24 cellular contexts compared by ENCODE assay signal in the genomic region with DNA sequence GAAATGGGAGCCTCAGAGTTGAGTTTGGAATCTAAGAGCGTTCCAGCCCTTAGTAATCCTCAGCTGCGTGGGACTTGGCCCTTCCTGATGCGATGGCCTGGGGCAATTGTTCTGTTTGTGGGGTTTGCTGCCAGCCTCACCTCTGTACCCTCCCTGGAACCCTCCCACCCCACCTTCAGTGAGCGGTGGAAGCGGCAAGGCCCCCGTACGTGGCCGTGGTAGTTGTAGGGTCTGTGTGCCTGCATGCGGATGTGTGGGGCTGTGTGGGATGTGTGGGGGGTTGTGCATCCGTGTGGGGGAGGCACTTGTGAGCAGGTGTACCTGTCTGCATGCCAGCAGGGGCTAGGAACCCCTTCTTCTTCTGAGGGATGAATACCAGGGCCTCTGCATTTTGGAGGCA.
"Had no signal": no experiment of that assay in that cellular context is flagged by ENCODE, and none has a peak within 500 bp of the region (broad histone marks: within the 10 kb centered on the region; RNA-seq: fewer than 3 reads in every experiment).

No MANE protein-coding gene starts in this region.

- H3K9me3 ChIP-seq: MG63, SJSA1 had no signal

- H3K4me1 ChIP-seq: SJSA1 had no signal

- H3K27ac Mint-ChIP-seq: activated CD8-positive, alpha-beta T cell treated with anti-CD3 and anti-CD28 coated beads for 36 hours; activated naive CD4-positive, alpha-beta T cell treated with anti-CD3 and anti-CD28 coated beads, Interleukin-2, amount 50 U/mL, for 24 hours; activated T-cell treated with anti-CD3 and anti-CD28 coated beads, Interleukin-2, amount 50 U/mL, for 72 hours; activated T-helper 2 cell treated with anti-CD3 and anti-CD28 coated beads, Interferon-gamma antibody, Interleukin-2, Interleukin-4, amounts not matched to agents 10 μg/mL and 5 μg/mL and 100 μg/mL, durations not matched to agents 14 hours and 24 hours and 36 hours; T-helper 1 cell treated with Interleukin-12 subunit alpha and Interleukin-12 subunit beta and Interleukin-4 antibody, amounts not matched to agents 30 μg/mL and 1 μg/mL, for 36 hours had no signal

- H3K27me3 ChIP-seq: ascending aorta, body of pancreas, MG63 had no signal

- H3K36me3 ChIP-seq: ascending aorta, MG63, SJSA1 had no signal

- ATAC-seq: activated CD4-positive, CD25-positive, alpha-beta regulatory T cell treated with anti-CD3 and anti-CD28 coated beads, Interleukin-2, amount 50 U/mL, for 24 hours; activated CD8-positive, alpha-beta T cell treated with anti-CD3 and anti-CD28 coated beads for 36 hours; activated T-cell treated with anti-CD3 and anti-CD28 coated beads, Interleukin-2, amount 50 U/mL, for 72 hours had no signal

- H3K27ac ChIP-seq: body of pancreas, SJSA1 had no signal

- H3K4me1 Mint-ChIP-seq: activated naive CD4-positive, alpha-beta T cell treated with anti-CD3 and anti-CD28 coated beads, Interleukin-2, amount 50 U/mL, for 24 hours had no signal

- H3K4me3 ChIP-seq: ascending aorta, body of pancreas, MG63, SJSA1 had no signal

- DNase-seq: activated CD4-positive, alpha-beta T cell treated with anti-CD3 and anti-CD28 coated beads for 4 hours; activated CD8-positive, alpha-beta memory T cell treated with anti-CD3 and anti-CD28 coated beads, Interleukin-2, amount 50 U/mL, for 4 hours; activated CD8-positive, alpha-beta T cell treated with anti-CD3 and anti-CD28 coated beads for 36 hours; activated gamma-delta T cell treated with Interleukin-2 at 50 U/mL for 16 hours; activated T-cell treated with anti-CD3 and anti-CD28 coated beads, Interleukin-2, amount 50 U/mL, for 72 hours; body of pancreas; MG63; NCI-H1105; NCI-H1436; NCI-H1694 treated with DMSO at 0.1 percent for 48 hours; NCI-H2029 treated with DMSO at 0.1 percent for 48 hours; NCI-H345; NCI-H510A treated with DMSO at 0.1 percent for 48 hours; NCI-H69; NK-92 treated with Interleukin-12 subunit alpha and Interleukin-12 subunit beta, amount 100 ng/mL, for 24 hours; OCI-M1; RPMI8226; SHP77 had no signal

- H3K4me3 Mint-ChIP-seq: activated CD8-positive, alpha-beta T cell treated with anti-CD3 and anti-CD28 coated beads for 36 hours; activated naive CD4-positive, alpha-beta T cell treated with anti-CD3 and anti-CD28 coated beads, Interleukin-2, amount 50 U/mL, for 24 hours; activated T-cell treated with anti-CD3 and anti-CD28 coated beads, Interleukin-2, amount 50 U/mL, for 72 hours; T-helper 1 cell treated with Interleukin-12 subunit alpha and Interleukin-12 subunit beta and Interleukin-4 antibody, amounts not matched to agents 30 μg/mL and 1 μg/mL, for 36 hours had no signal
